Comparison of ENCODE assay signal across 1 cellular context in the genomic region with DNA sequence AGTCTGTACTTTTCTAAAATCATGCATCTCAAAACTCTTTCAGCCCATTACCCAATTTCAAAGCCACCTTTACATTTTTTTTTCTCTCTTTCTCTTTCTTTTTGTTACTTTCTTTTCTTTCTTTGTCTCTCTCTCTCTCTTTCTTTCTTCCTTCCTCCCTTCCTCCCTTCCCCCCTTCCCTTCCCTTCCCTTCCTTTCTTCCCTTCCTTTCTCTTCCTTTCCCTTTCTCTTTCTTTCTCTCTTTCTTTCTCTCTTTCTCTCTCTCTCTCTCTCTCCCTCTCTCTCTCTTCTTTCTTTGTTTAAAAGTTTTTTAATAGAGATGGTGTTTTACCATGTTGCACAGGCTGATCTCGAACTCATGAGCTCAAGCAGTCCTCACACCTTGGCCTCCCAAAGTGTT.
A peak's percentile ranks its signal among the peaks of the same experiment; 100 is the strongest.
TF ChIP-seq lines count a peak whose summit lies in the region.

No MANE protein-coding gene starts in this region.

TF ChIP-seq in K562, 482 proteins besides CTCF, POLR2A, EP300 and RAD21 (continued from another document):
- TF ChIP-seq, protein P1, sequence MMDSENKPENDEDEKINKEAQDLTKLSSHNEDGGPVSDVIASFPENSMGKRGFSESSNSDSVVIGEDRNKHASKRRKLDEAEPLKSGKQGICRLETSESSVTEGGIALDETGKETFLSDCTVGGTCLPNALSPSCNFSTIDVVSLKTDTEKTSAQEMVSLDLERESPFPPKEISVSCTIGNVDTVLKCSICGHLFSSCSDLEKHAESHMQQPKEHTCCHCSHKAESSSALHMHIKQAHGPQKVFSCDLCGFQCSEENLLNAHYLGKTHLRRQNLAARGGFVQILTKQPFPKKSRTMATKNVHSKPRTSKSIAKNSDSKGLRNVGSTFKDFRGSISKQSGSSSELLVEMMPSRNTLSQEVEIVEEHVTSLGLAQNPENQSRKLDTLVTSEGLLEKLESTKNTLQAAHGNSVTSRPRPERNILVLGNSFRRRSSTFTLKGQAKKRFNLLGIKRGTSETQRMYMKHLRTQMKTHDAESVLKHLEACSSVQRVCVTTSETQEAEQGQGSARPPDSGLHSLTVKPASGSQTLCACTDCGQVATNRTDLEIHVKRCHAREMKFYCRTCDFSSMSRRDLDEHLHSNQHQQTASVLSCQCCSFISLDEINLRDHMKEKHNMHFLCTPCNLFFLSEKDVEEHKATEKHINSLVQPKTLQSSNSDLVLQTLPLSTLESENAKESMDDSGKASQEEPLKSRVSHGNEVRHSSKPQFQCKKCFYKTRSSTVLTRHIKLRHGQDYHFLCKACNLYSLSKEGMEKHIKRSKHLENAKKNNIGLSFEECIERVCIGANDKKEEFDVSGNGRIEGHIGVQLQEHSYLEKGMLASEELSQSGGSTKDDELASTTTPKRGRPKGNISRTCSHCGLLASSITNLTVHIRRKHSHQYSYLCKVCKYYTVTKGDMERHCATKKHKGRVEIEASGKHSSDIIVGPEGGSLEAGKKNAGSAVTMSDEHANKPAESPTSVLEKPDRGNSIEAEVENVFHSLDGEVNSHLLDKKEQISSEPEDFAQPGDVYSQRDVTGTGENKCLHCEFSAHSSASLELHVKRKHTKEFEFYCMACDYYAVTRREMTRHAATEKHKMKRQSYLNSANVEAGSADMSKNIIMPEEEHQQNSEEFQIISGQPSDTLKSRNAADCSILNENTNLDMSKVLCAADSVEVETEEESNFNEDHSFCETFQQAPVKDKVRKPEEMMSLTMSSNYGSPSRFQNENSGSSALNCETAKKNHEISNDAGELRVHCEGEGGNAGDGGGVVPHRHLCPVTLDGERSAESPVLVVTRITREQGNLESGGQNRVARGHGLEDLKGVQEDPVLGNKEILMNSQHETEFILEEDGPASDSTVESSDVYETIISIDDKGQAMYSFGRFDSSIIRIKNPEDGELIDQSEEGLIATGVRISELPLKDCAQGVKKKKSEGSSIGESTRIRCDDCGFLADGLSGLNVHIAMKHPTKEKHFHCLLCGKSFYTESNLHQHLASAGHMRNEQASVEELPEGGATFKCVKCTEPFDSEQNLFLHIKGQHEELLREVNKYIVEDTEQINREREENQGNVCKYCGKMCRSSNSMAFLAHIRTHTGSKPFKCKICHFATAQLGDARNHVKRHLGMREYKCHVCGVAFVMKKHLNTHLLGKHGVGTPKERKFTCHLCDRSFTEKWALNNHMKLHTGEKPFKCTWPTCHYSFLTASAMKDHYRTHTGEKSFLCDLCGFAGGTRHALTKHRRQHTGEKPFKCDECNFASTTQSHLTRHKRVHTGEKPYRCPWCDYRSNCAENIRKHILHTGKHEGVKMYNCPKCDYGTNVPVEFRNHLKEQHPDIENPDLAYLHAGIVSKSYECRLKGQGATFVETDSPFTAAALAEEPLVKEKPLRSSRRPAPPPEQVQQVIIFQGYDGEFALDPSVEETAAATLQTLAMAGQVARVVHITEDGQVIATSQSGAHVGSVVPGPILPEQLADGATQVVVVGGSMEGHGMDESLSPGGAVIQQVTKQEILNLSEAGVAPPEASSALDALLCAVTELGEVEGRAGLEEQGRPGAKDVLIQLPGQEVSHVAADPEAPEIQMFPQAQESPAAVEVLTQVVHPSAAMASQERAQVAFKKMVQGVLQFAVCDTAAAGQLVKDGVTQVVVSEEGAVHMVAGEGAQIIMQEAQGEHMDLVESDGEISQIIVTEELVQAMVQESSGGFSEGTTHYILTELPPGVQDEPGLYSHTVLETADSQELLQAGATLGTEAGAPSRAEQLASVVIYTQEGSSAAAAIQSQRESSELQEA (IDR thresholded peaks at IDR 0.05; ENCODE audit: low read depth) = peak; percentile 60
- no peak for TF ChIP-seq TAF7 (tag; IDR thresholded peaks at IDR 0.05)
- no peak for TF ChIP-seq ADNP (tag; IDR thresholded peaks at IDR 0.05)
- TF ChIP-seq HMG20A (CRISPR knock-in tag; conservative IDR thresholded peaks at IDR 0.05) = no peak
- TF ChIP-seq, protein P2, sequence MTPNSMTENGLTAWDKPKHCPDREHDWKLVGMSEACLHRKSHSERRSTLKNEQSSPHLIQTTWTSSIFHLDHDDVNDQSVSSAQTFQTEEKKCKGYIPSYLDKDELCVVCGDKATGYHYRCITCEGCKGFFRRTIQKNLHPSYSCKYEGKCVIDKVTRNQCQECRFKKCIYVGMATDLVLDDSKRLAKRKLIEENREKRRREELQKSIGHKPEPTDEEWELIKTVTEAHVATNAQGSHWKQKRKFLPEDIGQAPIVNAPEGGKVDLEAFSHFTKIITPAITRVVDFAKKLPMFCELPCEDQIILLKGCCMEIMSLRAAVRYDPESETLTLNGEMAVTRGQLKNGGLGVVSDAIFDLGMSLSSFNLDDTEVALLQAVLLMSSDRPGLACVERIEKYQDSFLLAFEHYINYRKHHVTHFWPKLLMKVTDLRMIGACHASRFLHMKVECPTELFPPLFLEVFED (CRISPR knock-in tag; conservative IDR thresholded peaks at IDR 0.05) = peak; percentile 87
- TF ChIP-seq TOE1 (IDR thresholded peaks at IDR 0.05; ENCODE audit: borderline replicate concordance) = 0 out of 2 replicates have a peak, but pooled peaks have one; percentile 19
- no peak for TF ChIP-seq TOE1 (CRISPR knock-in tag; IDR thresholded peaks at IDR 0.05; ENCODE audit: borderline replicate concordance, low read depth)
- no peak for TF ChIP-seq RFX5 (IDR thresholded peaks at IDR 0.05; ENCODE audit: low read depth, low read length)
- no peak for TF ChIP-seq RHOXF2B (CRISPR knock-in tag; conservative IDR thresholded peaks at IDR 0.05)
- TF ChIP-seq TAF1 (IDR thresholded peaks at IDR 0.05; ENCODE audit: control insufficient read depth, extremely low read depth, insufficient read depth, low read length, severe bottlenecking) = no peak
- TF ChIP-seq, protein P3, sequence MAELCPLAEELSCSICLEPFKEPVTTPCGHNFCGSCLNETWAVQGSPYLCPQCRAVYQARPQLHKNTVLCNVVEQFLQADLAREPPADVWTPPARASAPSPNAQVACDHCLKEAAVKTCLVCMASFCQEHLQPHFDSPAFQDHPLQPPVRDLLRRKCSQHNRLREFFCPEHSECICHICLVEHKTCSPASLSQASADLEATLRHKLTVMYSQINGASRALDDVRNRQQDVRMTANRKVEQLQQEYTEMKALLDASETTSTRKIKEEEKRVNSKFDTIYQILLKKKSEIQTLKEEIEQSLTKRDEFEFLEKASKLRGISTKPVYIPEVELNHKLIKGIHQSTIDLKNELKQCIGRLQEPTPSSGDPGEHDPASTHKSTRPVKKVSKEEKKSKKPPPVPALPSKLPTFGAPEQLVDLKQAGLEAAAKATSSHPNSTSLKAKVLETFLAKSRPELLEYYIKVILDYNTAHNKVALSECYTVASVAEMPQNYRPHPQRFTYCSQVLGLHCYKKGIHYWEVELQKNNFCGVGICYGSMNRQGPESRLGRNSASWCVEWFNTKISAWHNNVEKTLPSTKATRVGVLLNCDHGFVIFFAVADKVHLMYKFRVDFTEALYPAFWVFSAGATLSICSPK (IDR thresholded peaks at IDR 0.05; ENCODE audit: borderline replicate concordance) = peak; percentile 98
- TF ChIP-seq THRAP3 (IDR thresholded peaks at IDR 0.05; ENCODE audit: borderline replicate concordance) = peak; percentile 96
- peak; percentile 14; the same call in 1 of the 2 replicates for TF ChIP-seq NFIC (IDR thresholded peaks at IDR 0.05)
- TF ChIP-seq, protein P4, sequence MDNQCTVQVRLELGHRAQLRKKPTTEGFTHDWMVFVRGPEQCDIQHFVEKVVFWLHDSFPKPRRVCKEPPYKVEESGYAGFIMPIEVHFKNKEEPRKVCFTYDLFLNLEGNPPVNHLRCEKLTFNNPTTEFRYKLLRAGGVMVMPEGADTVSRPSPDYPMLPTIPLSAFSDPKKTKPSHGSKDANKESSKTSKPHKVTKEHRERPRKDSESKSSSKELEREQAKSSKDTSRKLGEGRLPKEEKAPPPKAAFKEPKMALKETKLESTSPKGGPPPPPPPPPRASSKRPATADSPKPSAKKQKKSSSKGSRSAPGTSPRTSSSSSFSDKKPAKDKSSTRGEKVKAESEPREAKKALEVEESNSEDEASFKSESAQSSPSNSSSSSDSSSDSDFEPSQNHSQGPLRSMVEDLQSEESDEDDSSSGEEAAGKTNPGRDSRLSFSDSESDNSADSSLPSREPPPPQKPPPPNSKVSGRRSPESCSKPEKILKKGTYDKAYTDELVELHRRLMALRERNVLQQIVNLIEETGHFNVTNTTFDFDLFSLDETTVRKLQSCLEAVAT (IDR thresholded peaks at IDR 0.05) = peak; percentile 73 to 78; a peak in 3 of 4 replicates
- peak; percentile 79 for TF ChIP-seq ARHGAP35 (IDR thresholded peaks at IDR 0.05; ENCODE audit: partially characterized antibody)
- TF ChIP-seq, protein P5, sequence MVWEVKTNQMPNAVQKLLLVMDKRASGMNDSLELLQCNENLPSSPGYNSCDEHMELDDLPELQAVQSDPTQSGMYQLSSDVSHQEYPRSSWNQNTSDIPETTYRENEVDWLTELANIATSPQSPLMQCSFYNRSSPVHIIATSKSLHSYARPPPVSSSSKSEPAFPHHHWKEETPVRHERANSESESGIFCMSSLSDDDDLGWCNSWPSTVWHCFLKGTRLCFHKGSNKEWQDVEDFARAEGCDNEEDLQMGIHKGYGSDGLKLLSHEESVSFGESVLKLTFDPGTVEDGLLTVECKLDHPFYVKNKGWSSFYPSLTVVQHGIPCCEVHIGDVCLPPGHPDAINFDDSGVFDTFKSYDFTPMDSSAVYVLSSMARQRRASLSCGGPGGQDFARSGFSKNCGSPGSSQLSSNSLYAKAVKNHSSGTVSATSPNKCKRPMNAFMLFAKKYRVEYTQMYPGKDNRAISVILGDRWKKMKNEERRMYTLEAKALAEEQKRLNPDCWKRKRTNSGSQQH (CRISPR knock-in tag; IDR thresholded peaks at IDR 0.05) = peak; percentile 93
- TF ChIP-seq, protein P6, sequence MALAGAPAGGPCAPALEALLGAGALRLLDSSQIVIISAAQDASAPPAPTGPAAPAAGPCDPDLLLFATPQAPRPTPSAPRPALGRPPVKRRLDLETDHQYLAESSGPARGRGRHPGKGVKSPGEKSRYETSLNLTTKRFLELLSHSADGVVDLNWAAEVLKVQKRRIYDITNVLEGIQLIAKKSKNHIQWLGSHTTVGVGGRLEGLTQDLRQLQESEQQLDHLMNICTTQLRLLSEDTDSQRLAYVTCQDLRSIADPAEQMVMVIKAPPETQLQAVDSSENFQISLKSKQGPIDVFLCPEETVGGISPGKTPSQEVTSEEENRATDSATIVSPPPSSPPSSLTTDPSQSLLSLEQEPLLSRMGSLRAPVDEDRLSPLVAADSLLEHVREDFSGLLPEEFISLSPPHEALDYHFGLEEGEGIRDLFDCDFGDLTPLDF (CRISPR knock-in tag; IDR thresholded peaks at IDR 0.05) = no peak
- no peak for TF ChIP-seq ZSCAN32 (CRISPR knock-in tag; IDR thresholded peaks at IDR 0.05)
